8 cellular contexts compared by ENCODE assay signal in the genomic region with DNA sequence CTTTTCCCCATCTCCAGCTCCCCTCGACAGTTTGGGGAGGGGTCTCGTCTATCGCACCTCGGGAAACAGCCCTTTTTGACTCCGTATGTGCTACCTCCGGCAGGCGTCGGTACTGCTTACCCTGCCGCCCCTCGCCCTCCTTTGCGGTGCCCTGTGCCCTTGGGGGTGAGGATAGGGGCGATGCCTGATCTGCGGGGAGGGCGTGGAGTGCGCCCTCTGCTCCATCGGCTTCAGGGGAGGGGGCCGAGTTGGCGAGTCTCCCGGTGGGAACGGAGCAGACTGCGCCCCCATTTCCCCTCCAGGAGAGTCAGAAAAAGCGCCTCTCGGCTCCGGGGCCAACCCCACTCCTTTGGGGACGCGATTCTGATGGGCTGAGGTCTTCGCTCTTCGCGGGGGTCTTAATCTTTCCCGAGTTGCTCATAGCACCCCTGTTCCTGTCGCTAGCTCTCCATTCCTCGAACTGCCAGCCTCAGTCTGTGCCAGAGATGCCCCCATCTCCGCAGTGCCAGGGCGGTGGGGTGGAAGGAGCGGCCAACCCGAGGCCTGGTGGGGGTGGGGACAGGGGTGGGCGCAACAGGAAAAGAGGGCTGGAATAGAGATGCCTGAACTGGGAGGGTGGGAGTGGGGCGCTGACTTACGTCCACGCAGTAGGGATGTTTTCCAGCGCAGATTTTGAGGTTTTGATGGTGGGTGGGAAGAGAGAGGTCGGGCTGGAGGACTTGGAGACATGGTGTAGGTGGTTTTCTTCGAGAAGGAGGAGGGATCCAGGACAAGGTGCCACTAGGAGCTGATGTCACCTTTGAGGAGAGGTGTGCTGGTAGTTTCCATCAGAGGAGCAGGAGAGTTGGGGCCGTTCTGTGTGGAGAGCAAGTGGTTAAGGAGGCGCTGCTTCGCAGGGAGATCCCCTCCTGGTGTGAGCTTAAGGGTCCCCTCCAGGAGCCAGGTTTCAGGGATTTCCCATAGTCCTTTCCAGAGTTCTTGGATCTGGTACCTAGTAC. TPM values are rescaled to one million over a fixed set of nuclear protein-coding genes. Genes with fewer than 3 reads are reported as not detected.
DNase-seq lines count a peak whose midpoint lies in the region; ATAC-seq and TF ChIP-seq lines count a peak whose summit lies in the region.

No MANE protein-coding gene starts in this region.

- H3K9me3 Mint-ChIP-seq in Caco-2 (ENCODE audit: unreplicated experiment) = no peaks in the 10 kb centered on the region
- H3K9me3 Mint-ChIP-seq in glutamatergic neuron (ENCODE audit: unreplicated experiment) = peaks cover 11% of the 10 kb centered on the region

- in situ Hi-C loops in HAP-1 (cut with MboI; ENCODE audit: low sequenced_read_pairs) = no loop called here

- H3K4me3 Mint-ChIP-seq in Caco-2 (ENCODE audit: unreplicated experiment) (peak overlapping the region; percentile 70), T-helper 17 cell (peak overlapping the region; percentile 87), glutamatergic neuron (ENCODE audit: unreplicated experiment) (peak overlapping the region; percentile 95)

- H3K36me3 Mint-ChIP-seq in Caco-2 (ENCODE audit: insufficient read depth, unreplicated experiment) (peaks cover 33% of the 10 kb centered on the region), T-helper 17 cell (ENCODE audit: low read depth) (no peaks in the 10 kb centered on the region), glutamatergic neuron (ENCODE audit: unreplicated experiment) (peaks cover 12% of the 10 kb centered on the region)

- H3K4me1 Mint-ChIP-seq in Caco-2 (ENCODE audit: low read depth, unreplicated experiment) = peaks cover 9% of the 10 kb centered on the region
- peaks cover 10% of the 10 kb centered on the region for H3K4me1 Mint-ChIP-seq in T-helper 17 cell
- H3K4me1 Mint-ChIP-seq in glutamatergic neuron (ENCODE audit: low read depth, unreplicated experiment) = peaks cover 45% of the 10 kb centered on the region

- no TSS peak for BruUV-seq in Caco-2 (replicated peaks; lab: Mats Ljungman, UMichigan)

- H3K27me3 Mint-ChIP-seq in Caco-2 (ENCODE audit: insufficient read depth, unreplicated experiment) = no peaks in the 10 kb centered on the region
- peaks cover 5% of the 10 kb centered on the region for H3K27me3 Mint-ChIP-seq in T-helper 17 cell
- H3K27me3 Mint-ChIP-seq in glutamatergic neuron (ENCODE audit: unreplicated experiment) = peaks cover 14% of the 10 kb centered on the region

- H3K27me3 ChIP-seq in Caco-2 (replicated peaks; ENCODE audit: control insufficient read depth, insufficient read depth, low read length) = no peaks in the 10 kb centered on the region
- H3K27me3 ChIP-seq in HAP-1 (ENCODE audit: low read depth) = no peaks in the 10 kb centered on the region

- H3K4me3 ChIP-seq in Caco-2 (ENCODE audit: low read depth, low read length) (peak overlapping the region; percentile 96), HAP-1 (peak overlapping the region; percentile 50)

- ATAC-seq in T-helper 17 cell = peak; percentile 54

- H3K27ac Mint-ChIP-seq in Caco-2 (ENCODE audit: unreplicated experiment) = peak overlapping the region; percentile 68
- peak overlapping the region; percentile 60 for H3K27ac Mint-ChIP-seq in T-helper 17 cell
- H3K27ac Mint-ChIP-seq in glutamatergic neuron (ENCODE audit: unreplicated experiment) = peak overlapping the region; percentile 92

- TF ChIP-seq CTCF in Caco-2 (IDR thresholded peaks at IDR 0.05; ENCODE audit: insufficient read depth in 1 of 2, low read depth in 1 of 2, low read length in 1 of 2, severe bottlenecking in 1 of 2, unreplicated experiment in 1 of 2) (peak in 1 of 2 experiments; percentile 15), glutamatergic neuron (IDR thresholded peaks at IDR 0.05; ENCODE audit: partially characterized antibody, unreplicated experiment) (peak; percentile 22)

- peaks cover 6% of the 10 kb centered on the region for H3K4me1 ChIP-seq in Caco-2
- peaks cover 6% of the 10 kb centered on the region for H3K4me1 ChIP-seq in HAP-1

- POLR2A ChIA-PET in Caco-2 (lab: Charles Lee) = interaction anchor here (1.0 to 1.5 kb wide), 2 partner anchors 20 to 167 kb away, joined by 3 to 12 read pairs; a partner anchor contains a TSS

- DNase-seq in Caco-2 (no peak), HAP-1 (ENCODE audit: low spot score in 2 of 2) (no peak), T-helper 17 cell (no peak), glutamatergic neuron (no peak), retina (peak; percentile 88), COLO668 (lab: John Stamatoyannopoulos, UW; ENCODE audit: unreplicated experiment) (no peak), NCI-H446 (lab: John Stamatoyannopoulos, UW) (no peak)
- DNase-seq in activated CD4-positive, alpha-beta T cell treated with anti-CD3 and anti-CD28 coated beads, Interleukin-2, amount 50 U/mL, for 1 hour = no peak

- no peaks in the 10 kb centered on the region for H3K9me3 ChIP-seq in Caco-2
- H3K9me3 ChIP-seq in HAP-1 = no peaks in the 10 kb centered on the region; the same call in 1 of the 2 replicates
- no peaks in the 10 kb centered on the region for H3K9me3 ChIP-seq in T-helper 17 cell (ENCODE audit: control insufficient read depth, low read length, poor library complexity, severe bottlenecking)

- H3K36me3 ChIP-seq in Caco-2 (ENCODE audit: control insufficient read depth, insufficient read depth, low read length) = no peaks in the 10 kb centered on the region; the same call in 1 of the 2 replicates
- peaks cover 24% of the 10 kb centered on the region for H3K36me3 ChIP-seq in HAP-1 (replicated peaks)

- CTCF ChIA-PET in Caco-2 (lab: Charles Lee) = interaction anchor here (0.8 to 1.9 kb wide), 4 partner anchors 13 to 242 kb away, joined by 3 to 14 read pairs (median 8); no protein-coding TSS in a partner anchor

- intact Hi-C loops in Caco-2 (cut with micrococcal nuclease; ENCODE audit: unreplicated experiment) = loop anchor here (1.0 kb wide), 1 partner anchor 242 kb away; no protein-coding TSS in a partner anchor

RNA-seq across cellular contexts. Expression of a gene that starts 0.7 kb away (rescaled TPM):
- total RNA-seq in Caco-2 (2022) = 8.7 and 9.4 TPM in 2 replicates
- total RNA-seq in T-helper 17 cell = 1 to 10 TPM in 1 of 2 donors, under 1 TPM in 1; 0.81 to 1.5 TPM
- 74.7 TPM for total RNA-seq in glutamatergic neuron (ENCODE audit: unreplicated experiment)

RNA-seq across cellular contexts. Expression of a gene that starts 19.8 kb away (rescaled TPM):
- 62.8 and 74.3 TPM in 2 replicates for total RNA-seq in Caco-2 (2022)
- 100 to 1,000 TPM; 118 to 130 TPM for total RNA-seq in T-helper 17 cell
- total RNA-seq in glutamatergic neuron (ENCODE audit: unreplicated experiment) = 61.5 TPM

RNA-seq across cellular contexts. Expression of a gene that starts 58.8 kb away (rescaled TPM):
- total RNA-seq in Caco-2 (2022) (not detected in 2 replicates), T-helper 17 cell (not detected), glutamatergic neuron (ENCODE audit: unreplicated experiment) (not detected)

RNA-seq across cellular contexts. Expression of a gene that starts 59.9 kb away (rescaled TPM):
- 28.0 and 29.6 TPM in 2 replicates for total RNA-seq in Caco-2 (2022)
- total RNA-seq in T-helper 17 cell = 10 to 100 TPM; 41.6 to 42.4 TPM
- total RNA-seq in glutamatergic neuron (ENCODE audit: unreplicated experiment) = 89.1 TPM
